Comparison of ENCODE assay signal across 1 cellular context in genomic region chr3:65619391-65620298, GRCh38.
TF ChIP-seq lines count a peak whose summit lies in the region.

No MANE protein-coding gene starts in this region.

TF ChIP-seq in HEK293, 187 proteins besides CTCF, POLR2A, EP300 and RAD21 (continued from another document and continues in another):
- no peak for TF ChIP-seq ZNF621 (tag by site-specific recombination; IDR thresholded peaks at IDR 0.05)
- no peak for TF ChIP-seq GLIS2 (tag by site-specific recombination; IDR thresholded peaks at IDR 0.05)
- no peak for TF ChIP-seq ZNF423 (tag by site-specific recombination; IDR thresholded peaks at IDR 0.05)
- no peak for TF ChIP-seq SP3 (tag by site-specific recombination; IDR thresholded peaks at IDR 0.05)
- TF ChIP-seq ZBTB6 (tag by site-specific recombination; IDR thresholded peaks at IDR 0.05): no peak
- no peak for TF ChIP-seq ZSCAN5A (tag by site-specific recombination; IDR thresholded peaks at IDR 0.05)
- no peak for TF ChIP-seq ZNF548 (tag by site-specific recombination; IDR thresholded peaks at IDR 0.05)
- no peak for TF ChIP-seq ZBTB49 (tag by site-specific recombination; IDR thresholded peaks at IDR 0.05; ENCODE audit: low read depth)
- no peak for TF ChIP-seq ZNF585B (tag by site-specific recombination; IDR thresholded peaks at IDR 0.05)
- no peak for TF ChIP-seq ZNF239 (tag by site-specific recombination; IDR thresholded peaks at IDR 0.05)
- 0 out of 2 replicates have a peak, but pooled peaks have one; percentile 19 for TF ChIP-seq PATZ1 (tag by site-specific recombination; IDR thresholded peaks at IDR 0.05)
- peak; percentile 65; the same call in 1 of the 2 replicates for TF ChIP-seq ZBTB1 (tag by site-specific recombination; IDR thresholded peaks at IDR 0.05)
- TF ChIP-seq GFI1B (tag by site-specific recombination; IDR thresholded peaks at IDR 0.05): no peak
- TF ChIP-seq ZNF19 (tag by site-specific recombination; IDR thresholded peaks at IDR 0.05; ENCODE audit: low read depth): no peak
- no peak for TF ChIP-seq ZNF10 (tag by site-specific recombination; IDR thresholded peaks at IDR 0.05)
- TF ChIP-seq ZNF26 (tag by site-specific recombination; IDR thresholded peaks at IDR 0.05): no peak
- TF ChIP-seq ZNF639 (tag by site-specific recombination; IDR thresholded peaks at IDR 0.05): no peak
- TF ChIP-seq ZNF571 (tag by site-specific recombination; IDR thresholded peaks at IDR 0.05): no peak
- TF ChIP-seq ZNF785 (tag by site-specific recombination; IDR thresholded peaks at IDR 0.05): no peak
- TF ChIP-seq ZNF354C (tag by site-specific recombination; IDR thresholded peaks at IDR 0.05; ENCODE audit: borderline replicate concordance, low read depth): no peak
- TF ChIP-seq ZNF132 (tag by site-specific recombination; IDR thresholded peaks at IDR 0.05; ENCODE audit: borderline replicate concordance): no peak
- no peak for TF ChIP-seq ZNF670 (tag by site-specific recombination; IDR thresholded peaks at IDR 0.05; ENCODE audit: low read depth)
- peak; percentile 71 for TF ChIP-seq ZBTB44 (tag by site-specific recombination; IDR thresholded peaks at IDR 0.05)
- no peak for TF ChIP-seq ZNF211 (tag by site-specific recombination; IDR thresholded peaks at IDR 0.05; ENCODE audit: low read depth)
- TF ChIP-seq ZNF791 (tag by site-specific recombination; IDR thresholded peaks at IDR 0.05): no peak
- TF ChIP-seq ZNF302 (tag by site-specific recombination; IDR thresholded peaks at IDR 0.05; ENCODE audit: low read depth): no peak
- TF ChIP-seq BCL6B (tag by site-specific recombination; IDR thresholded peaks at IDR 0.05): no peak
- peak; percentile 74; the same call in 1 of the 2 replicates for TF ChIP-seq ZNF660 (tag by site-specific recombination; IDR thresholded peaks at IDR 0.05)
- 0 out of 2 replicates have a peak, but pooled peaks have one; percentile 45 for TF ChIP-seq PRDM10 (tag by site-specific recombination; IDR thresholded peaks at IDR 0.05)
- TF ChIP-seq SETDB1 (IDR thresholded peaks at IDR 0.05; ENCODE audit: insufficient read length, low read length): no peak
- peak; percentile 82 for TF ChIP-seq ZNF2 (tag by site-specific recombination; IDR thresholded peaks at IDR 0.05)
- no peak for TF ChIP-seq ELK4 (IDR thresholded peaks at IDR 0.05; ENCODE audit: borderline replicate concordance, low read depth, low read length)
- no peak for TF ChIP-seq ZNF776 (tag by site-specific recombination; IDR thresholded peaks at IDR 0.05; ENCODE audit: borderline replicate concordance)
- TF ChIP-seq ZNF473 (tag by site-specific recombination; IDR thresholded peaks at IDR 0.05): no peak
- TF ChIP-seq TSHZ1 (tag by site-specific recombination; IDR thresholded peaks at IDR 0.05; ENCODE audit: borderline replicate concordance): peak; percentile 73; the same call in 1 of the 2 replicates
- no peak for TF ChIP-seq ZNF555 (tag by site-specific recombination; conservative IDR thresholded peaks at IDR 0.05)
